ENCODE assay signal across 11 cellular contexts in genomic region chr5:94746731-94747124, GRCh38.
DNase-seq lines count a peak whose midpoint lies in the region; ATAC-seq, FAIRE-seq and TF ChIP-seq lines count a peak whose summit lies in the region.
"Had no signal": no experiment of that assay in that cellular context is flagged by ENCODE, and none has a peak within 500 bp of the region (broad histone marks: within the 10 kb centered on the region; RNA-seq: fewer than 3 reads in every experiment).

No MANE protein-coding gene starts in this region.

- in situ Hi-C loops in GM12878 (cut with MboI), result no loop called here

- no peaks in the 10 kb centered on the region; the same call in 1 of the 2 replicates for H3K9me2 ChIP-seq in GM23338 (ENCODE audit: insufficient read depth)

- H3K36me3 ChIP-seq in GM06990 (ENCODE audit: control insufficient read depth, insufficient read depth, low read length) (no peaks in the 10 kb centered on the region), GM12878 (ENCODE audit: control insufficient read depth in 2 of 2, insufficient read depth in 2 of 2, low read length in 1 of 2) (no peaks in the 10 kb centered on the region; a peak in 1 of 4 replicates), WERI-Rb-1 (no peaks in the 10 kb centered on the region), GM23338 (ENCODE audit: insufficient read depth) (no peaks in the 10 kb centered on the region)
- H3K36me3 ChIP-seq: prostate gland had no signal

- H3K9ac ChIP-seq in GM12878 (ENCODE audit: control insufficient read depth, insufficient read depth, low read length), result no peak overlapping the region

- TF ChIP-seq EP300 in GM12878 (IDR thresholded peaks at IDR 0.05; ENCODE audit: borderline replicate concordance in 1 of 2, control insufficient read depth in 1 of 2, low read depth in 2 of 2, low read length in 2 of 2), result peak; percentile 84 to 89; a peak in 2 of 4 replicates

- H3K27me3 ChIP-seq in GM06990 (replicated peaks; ENCODE audit: control insufficient read depth, insufficient read depth, low read length) (no peaks in the 10 kb centered on the region), GM12878 (replicated peaks in 1 of 2; ENCODE audit: control insufficient read depth in 2 of 2, insufficient read depth in 2 of 2, low read length in 1 of 2) (no peaks in the 10 kb centered on the region), WERI-Rb-1 (ENCODE audit: insufficient read depth, low read depth, severe bottlenecking) (no peaks in the 10 kb centered on the region), GM23338 (ENCODE audit: insufficient read depth) (no peaks in the 10 kb centered on the region)

- H3K4me1 Mint-ChIP-seq in GM23338, result peaks cover 7% of the 10 kb centered on the region; the same call in 2 of the 3 replicates
- H3K4me1 Mint-ChIP-seq: CD8-positive, alpha-beta memory T cell had no signal

- TF ChIP-seq CTCF in GM06990 (IDR thresholded peaks at IDR 0.05; ENCODE audit: insufficient read depth, low read length, poor library complexity, severe bottlenecking), result no peak
- no peak for TF ChIP-seq CTCF in GM12878 (IDR thresholded peaks at IDR 0.05 in 2 of 3, conservative IDR thresholded peaks at IDR 0.05 in 1 of 3; ENCODE audit: control insufficient read depth in 2 of 3, extremely low read depth in 1 of 3, insufficient read depth in 1 of 3, low read depth in 3 of 3, low read length in 3 of 3)
- TF ChIP-seq CTCF in WERI-Rb-1 (IDR thresholded peaks at IDR 0.05; ENCODE audit: low read depth, low read length), result no peak
- TF ChIP-seq CTCF in GM23338 (conservative IDR thresholded peaks at IDR 0.05; ENCODE audit: low read depth in 2 of 2), result no peak

- intact Hi-C loops in GM12878 (cut with micrococcal nuclease; ENCODE audit: unreplicated experiment), result loop anchor here (1.0 to 5.0 kb wide), 3 partner anchors 44 to 156 kb away; no protein-coding TSS in a partner anchor

- CTCF ChIA-PET in GM12878 (lab: Yijun Ruan, JAX), result interaction anchor here (0.7 to 4.3 kb wide), 10 partner anchors 9 to 222 kb away, joined by 3 to 21 read pairs (median 4); no protein-coding TSS in a partner anchor

- BruUV-seq in GM12878 (replicated peaks; lab: Mats Ljungman, UMichigan), result no TSS peak

- peaks cover 7% of the 10 kb centered on the region for H3K27me3 Mint-ChIP-seq in GM23338 (ENCODE audit: insufficient read depth, low read depth, poor library complexity)

- H3K36me3 Mint-ChIP-seq in GM23338 (ENCODE audit: low read depth), result no peaks in the 10 kb centered on the region
- H3K36me3 Mint-ChIP-seq: CD8-positive, alpha-beta memory T cell had no signal

- H3K4me1 ChIP-seq in GM12878 (ENCODE audit: control insufficient read depth, insufficient read depth, low read length) (peaks cover 29% of the 10 kb centered on the region), GM23338 (ENCODE audit: insufficient read depth) (no peaks in the 10 kb centered on the region)
- H3K4me1 ChIP-seq: prostate gland had no signal

- TF ChIP-seq POLR2A in GM12878 (IDR thresholded peaks at IDR 0.05; ENCODE audit: low read depth, low read length), result no peak

- FAIRE-seq in GM12878 (lab: Jason Lieb, UNC), result no peak

- RAD21 ChIA-PET in GM12878 (lab: Charles Lee; ENCODE audit: unreplicated experiment), result interaction anchor here (0.5 to 2.3 kb wide), 11 partner anchors 9 to 222 kb away, joined by 3 to 11 read pairs (median 3); no protein-coding TSS in a partner anchor

- H4K20me1 ChIP-seq in GM12878 (ENCODE audit: control insufficient read depth, insufficient read depth) (no peaks in the 10 kb centered on the region), GM23338 (replicated peaks; ENCODE audit: insufficient read depth) (no peaks in the 10 kb centered on the region)

- H3K9me3 Mint-ChIP-seq in GM23338, result no peaks in the 10 kb centered on the region
- H3K9me3 Mint-ChIP-seq: CD8-positive, alpha-beta memory T cell had no signal

- H3K79me2 ChIP-seq in GM12878 (ENCODE audit: control insufficient read depth, insufficient read depth, low read length), result no peaks in the 10 kb centered on the region
- no peaks in the 10 kb centered on the region for H3K79me2 ChIP-seq in GM23338 (replicated peaks; ENCODE audit: insufficient read depth)

- no peak overlapping the region; the same call in 1 of the 2 replicates for H2AFZ ChIP-seq in GM12878 (ENCODE audit: control insufficient read depth, low read depth, low read length)
- H2AFZ ChIP-seq in GM23338, result no peak overlapping the region

- H3K9me3 ChIP-seq in GM12878 (replicated peaks; ENCODE audit: control insufficient read depth, insufficient read depth, low read length), result no peaks in the 10 kb centered on the region
- no peaks in the 10 kb centered on the region for H3K9me3 ChIP-seq in WERI-Rb-1 (ENCODE audit: severe bottlenecking)
- H3K9me3 ChIP-seq: prostate gland had no signal

- WGBS in GM12878 (ENCODE audit: insufficient coverage, insufficient replicate concordance, low lambda C conversion rate, missing lambda C conversion rate), result 0% methylated on average over 1 of the region's 1 CpG

- TF ChIP-seq RAD21 in GM12878 (IDR thresholded peaks at IDR 0.05; ENCODE audit: insufficient read depth, low read depth, low read length), result no peak

- no peak overlapping the region for H3K4me3 Mint-ChIP-seq in GM23338
- H3K4me3 Mint-ChIP-seq: CD8-positive, alpha-beta memory T cell had no signal

- no peaks in the 10 kb centered on the region for H3F3A ChIP-seq in GM23338 (replicated peaks; ENCODE audit: low read depth)

- ATAC-seq in GM21447 (IDR thresholded peaks at IDR 0.05; ENCODE audit: unreplicated experiment) (peak; percentile 63), HG03457 (IDR thresholded peaks at IDR 0.05; ENCODE audit: unreplicated experiment) (peak; percentile 49), GM12878 (peak; percentile 67), GM23338 (no peak)

- H3K4me3 ChIP-seq in GM06990 (replicated peaks; ENCODE audit: low read depth, low read length) (no peak overlapping the region), GM12878 (no peak overlapping the region), WERI-Rb-1 (ENCODE audit: low read depth, low read length) (no peak overlapping the region), GM23338 (no peak overlapping the region)
- H3K4me3 ChIP-seq: prostate gland had no signal

- SMC1A ChIA-PET in GM12878 (lab: Charles Lee; ENCODE audit: uncharacterized antibody, unreplicated experiment), result interaction anchor here (0.6 to 4.2 kb wide), 18 partner anchors 9 to 995 kb away, joined by 3 to 30 read pairs (median 4); no protein-coding TSS in a partner anchor

- H3K27ac Mint-ChIP-seq in GM23338, result no peak overlapping the region
- H3K27ac Mint-ChIP-seq: CD8-positive, alpha-beta memory T cell had no signal

- POLR2A ChIA-PET in GM12878 (lab: Charles Lee), result interaction anchor here (0.6 to 1.5 kb wide), 4 partner anchors 9 to 902 kb away, joined by 3 to 5 read pairs (median 4); partner anchors contain the start of gene SLF1

- H3K4me2 ChIP-seq in GM12878 (ENCODE audit: control insufficient read depth, insufficient read depth), result peak overlapping the region; percentile 74
- no peak overlapping the region for H3K4me2 ChIP-seq in GM23338

- peak overlapping the region; percentile 70 for H3K27ac ChIP-seq in GM12878 (ENCODE audit: control insufficient read depth, insufficient read depth)
- H3K27ac ChIP-seq in WERI-Rb-1, result no peak overlapping the region
- H3K27ac ChIP-seq in GM23338 (ENCODE audit: low read depth), result no peak overlapping the region
- no peak overlapping the region for H3K27ac ChIP-seq in caudate nucleus (ENCODE audit: low read depth, low read length)
- H3K27ac ChIP-seq: prostate gland had no signal

- peak; percentile 66 for DNase-seq in GM06990 (ENCODE audit: extremely low read depth, insufficient read length)
- DNase-seq in GM12878 (ENCODE audit: low read depth, low spot score), result peak; percentile 72
- no peak for DNase-seq in WERI-Rb-1
- no peak for DNase-seq in GM23338 (ENCODE audit: low spot score)
- no peak for DNase-seq in caudate nucleus (lab: John Stamatoyannopoulos, UW)
- no peak for DNase-seq in NCI-H446 (lab: John Stamatoyannopoulos, UW)
- DNase-seq: activated gamma-delta T cell treated with Interleukin-2 at 50 U/mL for 16 hours; CD8-positive, alpha-beta memory T cell had no signal

TF ChIP-seq in GM12878, 131 proteins besides CTCF, POLR2A, EP300 and RAD21 (continues in another document):
- TF ChIP-seq GATAD2B (conservative IDR thresholded peaks at IDR 0.05; ENCODE audit: low read depth) (0 out of 2 replicates have a peak, but pooled peaks have one; percentile 26), CHD2 (IDR thresholded peaks at IDR 0.05; ENCODE audit: borderline replicate concordance, low read depth, low read length) (peak; percentile 54; the same call in 1 of the 2 replicates), ZSCAN29 (IDR thresholded peaks at IDR 0.05) (0 out of 2 replicates have a peak, but pooled peaks have one; percentile 33), BACH1 (IDR thresholded peaks at IDR 0.05; ENCODE audit: borderline replicate concordance) (peak; percentile 46; the same call in 1 of the 2 replicates), TARDBP (IDR thresholded peaks at IDR 0.05; ENCODE audit: borderline replicate concordance) (no peak), CHD1 (IDR thresholded peaks at IDR 0.05; ENCODE audit: low read depth, low read length) (no peak)

TF ChIP-seq in GM23338, 12 proteins besides CTCF, POLR2A, EP300 and RAD21 (continues in another document):
- TF ChIP-seq CREB1 (CRISPR knock-in tag; IDR thresholded peaks at IDR 0.05; ENCODE audit: low read depth) (no peak), STAT1 (IDR thresholded peaks at IDR 0.05; ENCODE audit: unreplicated experiment) (no peak), EZH2 (IDR thresholded peaks at IDR 0.05; ENCODE audit: low read depth, unreplicated experiment) (no peak)

Comparison
In these comparisons a context has a peak if more than half of its experiments do, and no peak if none do; other contexts are left out.
1. DNase-seq: peak in GM06990 (single experiment) and GM12878 (single experiment); none in WERI-Rb-1 (single experiment), GM23338 (single experiment), caudate nucleus (0 of 61) and NCI-H446 (0 of 2).